Comparison of ENCODE assay signal across 12 cellular contexts in the genomic region with DNA sequence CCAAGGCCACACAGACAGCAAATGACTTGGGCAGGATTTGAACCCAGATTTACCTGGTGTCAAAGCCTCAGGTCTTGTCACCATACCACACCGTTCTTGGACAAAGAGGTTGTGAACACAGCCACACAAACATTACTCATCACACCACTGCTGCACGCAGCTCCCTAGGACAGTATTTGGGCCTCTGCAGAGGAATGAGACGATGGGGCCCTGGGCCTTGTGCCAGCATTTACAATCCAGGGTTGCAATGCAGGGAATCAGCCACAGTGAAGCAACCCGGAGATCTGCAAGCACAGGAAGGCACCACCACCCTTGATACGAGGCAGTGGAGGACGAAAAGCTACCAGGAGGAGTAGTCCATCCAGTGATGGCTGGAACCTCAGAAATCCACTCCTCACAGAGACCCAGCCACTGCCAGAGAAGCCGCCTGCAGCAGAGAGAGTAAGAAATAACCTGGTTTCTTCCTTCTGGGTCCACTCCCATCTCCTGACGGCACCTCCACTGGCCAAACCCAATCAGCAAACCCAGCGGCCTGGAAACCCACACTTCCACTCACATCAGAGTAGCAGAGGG. TPM values are rescaled to one million over a fixed set of nuclear protein-coding genes. Genes with fewer than 3 reads are reported as not detected.
DNase-seq lines count a peak whose midpoint lies in the region; ATAC-seq and TF ChIP-seq lines count a peak whose summit lies in the region.
"Had no signal": no experiment of that assay in that cellular context is flagged by ENCODE, and none has a peak within 500 bp of the region (broad histone marks: within the 10 kb centered on the region; RNA-seq: fewer than 3 reads in every experiment).

No MANE protein-coding gene starts in this region.

- in situ Hi-C loops in astrocyte of the spinal cord (cut with HindIII; ENCODE audit: low sequenced_read_pairs): no loop called here

- CTCF ChIA-PET in AG04450 (lab: Charles Lee): interaction anchor here (0.6 kb wide), 1 partner anchor 125 kb away, joined by 3 read pairs; no protein-coding TSS in a partner anchor

- no peak for TF ChIP-seq CTCF in AG04450 (IDR thresholded peaks at IDR 0.05; ENCODE audit: low read depth, low read length)
- TF ChIP-seq CTCF in astrocyte of the spinal cord (IDR thresholded peaks at IDR 0.05; ENCODE audit: low read depth, low read length): no peak

- H3K27ac ChIP-seq in AG04450 (ENCODE audit: low read depth, low read length): peak overlapping the region; percentile 66
- H3K27ac ChIP-seq: coronary artery, spleen had no signal

- peak; percentile 71 for DNase-seq in AG04450 (ENCODE audit: low read depth, low spot score)
- peak; percentile 65 for DNase-seq in HK-2 (ENCODE audit: unreplicated experiment)
- peak; percentile 60 for DNase-seq in astrocyte of the spinal cord (ENCODE audit: low read depth, low spot score)
- DNase-seq in kidney glomerular epithelial cell (lab: John Stamatoyannopoulos, UW): peak; percentile 57
- DNase-seq in islet precursor cell: no peak
- no peak for DNase-seq in GM19240 (ENCODE audit: insufficient read length, low spot score)
- DNase-seq: CD4-positive, alpha-beta memory T cell; SHP77 treated with DMSO at 0.1 percent for 48 hours; spleen had no signal

- no peaks in the 10 kb centered on the region for H3K27me3 ChIP-seq in AG04450 (ENCODE audit: control insufficient read depth, insufficient read depth, low read length)

- ATAC-seq in GM18909 (IDR thresholded peaks at IDR 0.05; ENCODE audit: poor library complexity, unreplicated experiment): no peak
- no peak for ATAC-seq in HG02973 (IDR thresholded peaks at IDR 0.05; ENCODE audit: unreplicated experiment)

- H3K4me3 ChIP-seq in AG04450 (ENCODE audit: low read depth, low read length) (no peak overlapping the region), astrocyte of the spinal cord (ENCODE audit: low read depth, low read length) (no peak overlapping the region)
- H3K4me3 ChIP-seq: coronary artery, spleen had no signal

- no peaks in the 10 kb centered on the region; the same call in 1 of the 2 replicates for H3K9me3 ChIP-seq in AG04450 (ENCODE audit: control insufficient read depth, insufficient read depth, low read length)
- H3K9me3 ChIP-seq: spleen had no signal

- POLR2A ChIA-PET in AG04450 (lab: Yijun Ruan, JAX): interaction anchor here (0.6 kb wide), 1 partner anchor 48 kb away, joined by 4 read pairs; no protein-coding TSS in a partner anchor

RNA-seq across cellular contexts. Expression of gene MTCL1, which starts 3.7 kb away (rescaled TPM):
- polyA plus RNA-seq in AG04450 (2011; rRNA removed): 54.5 and 56.6 TPM in 2 replicates
- polyA minus RNA-seq in AG04450 (2011; rRNA and poly(A)+ RNA removed): 119 and 120 TPM in 2 replicates
- polyA plus RNA-seq: CD4-positive, alpha-beta memory T cell had no signal

Comparison
In these comparisons a context has a peak if more than half of its experiments do, and no peak if none do; other contexts are left out.
1. DNase-seq: peak in AG04450 (single experiment), HK-2 (single experiment), astrocyte of the spinal cord (single experiment) and kidney glomerular epithelial cell (single experiment); none in islet precursor cell (single experiment) and GM19240 (single experiment).